ENCODE assay signal across 30 cellular contexts in genomic region chr5:135048286-135048685, GRCh38. TPM values are rescaled to one million over a fixed set of nuclear protein-coding genes. Genes with fewer than 3 reads are reported as not detected.
"Had no signal": no experiment of that assay in that cellular context is flagged by ENCODE, and none has a peak within 500 bp of the region (broad histone marks: within the 10 kb centered on the region; RNA-seq: fewer than 3 reads in every experiment).

No MANE protein-coding gene starts in this region.

- H3K79me2 ChIP-seq: parathyroid adenoma had no signal

- FAIRE-seq: endothelial cell of umbilical vein had no signal

- H3K4me3 ChIP-seq: colonic mucosa, esophagus muscularis mucosa, heart right ventricle, left lung, right lobe of liver, smooth muscle cell, thyroid gland, vagina had no signal

- H3K4me3 Mint-ChIP-seq: dendritic cell treated with granulocyte-macrophage colony-stimulating factor and Interleukin-4, amounts not matched to agents 40 ng/mL and 50 ng/mL, for 4 days; immature natural killer cell; natural killer cell; stimulated activated naive CD8-positive, alpha-beta T cell treated with anti-CD3 and anti-CD28 coated beads, Interleukin-15, amount 100 ng/mL, for 72 hours had no signal

- H3K4me1 ChIP-seq: colonic mucosa, esophagus muscularis mucosa, foreskin keratinocyte, left lung, parathyroid adenoma, right lobe of liver, thyroid gland had no signal

- H3K27ac ChIP-seq: colonic mucosa, esophagus muscularis mucosa, foreskin keratinocyte, heart right ventricle, left lung, parathyroid adenoma, right lobe of liver, thyroid gland, vagina had no signal

- H3K4me1 Mint-ChIP-seq: immature natural killer cell, natural killer cell had no signal

- H3K27me3 ChIP-seq: thyroid gland, vagina had no signal

- H3K9me3 Mint-ChIP-seq: dendritic cell treated with granulocyte-macrophage colony-stimulating factor and Interleukin-4, amounts not matched to agents 40 ng/mL and 50 ng/mL, for 4 days; natural killer cell; stimulated activated naive CD8-positive, alpha-beta T cell treated with anti-CD3 and anti-CD28 coated beads, Interleukin-15, amount 100 ng/mL, for 72 hours had no signal

- H3K36me3 Mint-ChIP-seq: immature natural killer cell, natural killer cell had no signal

- H3K9me3 ChIP-seq: colonic mucosa, esophagus muscularis mucosa, heart right ventricle, left lung, right lobe of liver, thyroid gland, vagina had no signal

- H3K27ac Mint-ChIP-seq: dendritic cell treated with granulocyte-macrophage colony-stimulating factor and Interleukin-4, amounts not matched to agents 40 ng/mL and 50 ng/mL, for 4 days; immature natural killer cell; natural killer cell; progenitor cell of endocrine pancreas; stimulated activated naive CD8-positive, alpha-beta T cell treated with anti-CD3 and anti-CD28 coated beads, Interleukin-15, amount 100 ng/mL, for 72 hours had no signal

- H3K4me2 ChIP-seq: smooth muscle cell had no signal

- H3K36me3 ChIP-seq: colonic mucosa, esophagus muscularis mucosa, heart right ventricle, left lung, right lobe of liver, thyroid gland, vagina had no signal

- H2AFZ ChIP-seq: parathyroid adenoma had no signal

- H3K9ac ChIP-seq: parathyroid adenoma had no signal

- DNase-seq: colonic mucosa; effector CD8-positive, alpha-beta T cell; foreskin keratinocyte; glutamatergic neuron; heart right ventricle; hippocampal formation; immature natural killer cell; islet precursor cell; mesendoderm; natural killer cell; right lobe of liver; stimulated activated CD4-positive, alpha-beta T cell treated with anti-CD3 and anti-CD28 coated beads, Interleukin-12 subunit alpha, Interleukin-12 subunit beta, amount 100 ng/mL, for 4 hours; stimulated activated CD4-positive, alpha-beta T cell treated with anti-CD3 and anti-CD28 coated beads, Interleukin-1b, Interleukin-23, amount 100 ng/mL, for 48 hours; stimulated activated CD4-positive, alpha-beta T cell treated with anti-CD3 and anti-CD28 coated beads, Interleukin-4, amount 100 ng/mL, for 1 hour; stimulated activated CD8-positive, alpha-beta memory T cell treated with anti-CD3 and anti-CD28 coated beads, Interleukin-4, amount 100 ng/mL, for 48 hours; stimulated activated naive CD4-positive, alpha-beta T cell; stimulated activated naive CD8-positive, alpha-beta T cell treated with anti-CD3 and anti-CD28 coated beads, Interleukin-15, amount 100 ng/mL, for 72 hours; thyroid gland; trophoblast cell had no signal

RNA-seq across cellular contexts. Expression of gene PITX1, which starts 14.3 kb away (rescaled TPM):
- total RNA-seq: chondrocyte, lung microvascular endothelial cell, natural killer cell, right lobe of liver had no signal
- polyA plus RNA-seq: immature natural killer cell, neural cell had no signal
